Comparison of ENCODE assay signal across 3 cellular contexts in the genomic region with DNA sequence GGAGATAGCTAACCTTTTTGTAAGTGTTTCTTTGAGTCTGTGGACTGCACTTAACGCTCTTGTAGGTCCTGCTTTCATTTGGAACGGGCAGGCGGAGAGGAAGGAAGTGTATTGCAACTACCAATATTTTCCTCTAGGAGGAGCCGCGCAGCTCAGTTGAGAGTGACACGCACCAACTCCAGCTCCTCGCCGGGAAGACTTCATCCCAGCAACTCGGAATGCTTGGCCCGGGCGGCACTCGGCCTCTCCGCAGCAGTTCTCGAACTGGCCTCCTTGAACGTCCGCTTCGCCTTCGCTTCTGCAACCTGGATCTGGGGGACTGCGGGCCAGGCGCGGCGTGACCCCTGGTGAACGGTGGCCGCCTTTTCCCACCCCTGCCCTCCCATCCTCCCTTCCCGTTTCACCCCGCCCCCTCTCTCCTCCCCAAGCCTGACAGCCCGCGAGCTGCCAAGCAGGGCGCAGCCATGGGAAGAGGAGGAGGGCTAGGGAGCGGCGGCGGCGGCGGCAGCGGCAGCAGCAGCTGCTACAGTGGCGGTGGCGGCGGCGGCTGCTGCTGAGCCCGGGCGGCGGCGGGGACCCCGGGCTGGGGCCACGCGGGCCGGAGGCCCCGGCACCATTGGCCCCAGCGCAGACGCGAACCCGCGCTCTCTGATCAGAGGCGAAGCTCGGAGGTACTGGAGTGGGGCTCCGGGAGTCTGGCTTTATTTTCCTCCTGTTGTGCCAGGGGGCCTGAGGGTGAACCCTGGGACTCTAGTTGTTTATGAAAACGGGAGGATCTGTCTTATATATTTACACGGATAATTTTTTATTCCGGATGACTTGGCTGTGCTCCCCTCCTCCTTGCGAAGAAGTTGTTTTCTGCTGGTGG.
TF ChIP-seq lines count a peak whose summit lies in the region.

GHR (plus strand) TSS at position 155 of the 868 bp plus-strand sequence. CDS start 142,436 bp downstream, outside the sequence.

TF ChIP-seq in GM23338, 12 proteins besides CTCF, POLR2A, EP300 and RAD21:
- 0 out of 2 replicates have a peak, but pooled peaks have one; percentile 54 for TF ChIP-seq CREB1 (CRISPR knock-in tag; IDR thresholded peaks at IDR 0.05; ENCODE audit: low read depth)
- TF ChIP-seq STAT1 (IDR thresholded peaks at IDR 0.05; ENCODE audit: unreplicated experiment), result no peak
- TF ChIP-seq EZH2 (IDR thresholded peaks at IDR 0.05; ENCODE audit: low read depth, unreplicated experiment), result peak; percentile 6
TF ChIP-seq in GM23338: peak in this region for 2.

TF ChIP-seq in H1, 55 proteins besides CTCF, POLR2A, EP300 and RAD21 (continues in another document):
- TF ChIP-seq GABPA (IDR thresholded peaks at IDR 0.05; ENCODE audit: borderline replicate concordance, insufficient read depth, low read length) (no peak), CBX8 (IDR thresholded peaks at IDR 0.05; ENCODE audit: borderline replicate concordance, low read depth, low read length) (no peak), RFX5 (IDR thresholded peaks at IDR 0.05; ENCODE audit: borderline replicate concordance, low read depth, low read length) (no peak), SIN3A (conservative IDR thresholded peaks at IDR 0.05 in 1 of 2, IDR thresholded peaks at IDR 0.05 in 1 of 2; ENCODE audit: low read depth in 1 of 2, low read length in 2 of 2) (peak; percentile 51 to 73; a peak in 1 of 4 replicates), CREB1 (IDR thresholded peaks at IDR 0.05) (peak; percentile 39), KDM4A (IDR thresholded peaks at IDR 0.05; ENCODE audit: low read depth, low read length, severe bottlenecking) (peak; percentile 47), ASH2L (IDR thresholded peaks at IDR 0.05; ENCODE audit: low read length) (peak; percentile 50), TBP (IDR thresholded peaks at IDR 0.05; ENCODE audit: low read depth, low read length) (peak; percentile 80), BACH1 (IDR thresholded peaks at IDR 0.05; ENCODE audit: low read length) (no peak), CHD2 (IDR thresholded peaks at IDR 0.05; ENCODE audit: low read length) (no peak), SUZ12 (IDR thresholded peaks at IDR 0.05; ENCODE audit: low read length) (no peak)
- TF ChIP-seq, protein P1, sequence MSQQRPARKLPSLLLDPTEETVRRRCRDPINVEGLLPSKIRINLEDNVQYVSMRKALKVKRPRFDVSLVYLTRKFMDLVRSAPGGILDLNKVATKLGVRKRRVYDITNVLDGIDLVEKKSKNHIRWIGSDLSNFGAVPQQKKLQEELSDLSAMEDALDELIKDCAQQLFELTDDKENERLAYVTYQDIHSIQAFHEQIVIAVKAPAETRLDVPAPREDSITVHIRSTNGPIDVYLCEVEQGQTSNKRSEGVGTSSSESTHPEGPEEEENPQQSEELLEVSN (IDR thresholded peaks at IDR 0.05), result no peak
- TF ChIP-seq, protein P2, sequence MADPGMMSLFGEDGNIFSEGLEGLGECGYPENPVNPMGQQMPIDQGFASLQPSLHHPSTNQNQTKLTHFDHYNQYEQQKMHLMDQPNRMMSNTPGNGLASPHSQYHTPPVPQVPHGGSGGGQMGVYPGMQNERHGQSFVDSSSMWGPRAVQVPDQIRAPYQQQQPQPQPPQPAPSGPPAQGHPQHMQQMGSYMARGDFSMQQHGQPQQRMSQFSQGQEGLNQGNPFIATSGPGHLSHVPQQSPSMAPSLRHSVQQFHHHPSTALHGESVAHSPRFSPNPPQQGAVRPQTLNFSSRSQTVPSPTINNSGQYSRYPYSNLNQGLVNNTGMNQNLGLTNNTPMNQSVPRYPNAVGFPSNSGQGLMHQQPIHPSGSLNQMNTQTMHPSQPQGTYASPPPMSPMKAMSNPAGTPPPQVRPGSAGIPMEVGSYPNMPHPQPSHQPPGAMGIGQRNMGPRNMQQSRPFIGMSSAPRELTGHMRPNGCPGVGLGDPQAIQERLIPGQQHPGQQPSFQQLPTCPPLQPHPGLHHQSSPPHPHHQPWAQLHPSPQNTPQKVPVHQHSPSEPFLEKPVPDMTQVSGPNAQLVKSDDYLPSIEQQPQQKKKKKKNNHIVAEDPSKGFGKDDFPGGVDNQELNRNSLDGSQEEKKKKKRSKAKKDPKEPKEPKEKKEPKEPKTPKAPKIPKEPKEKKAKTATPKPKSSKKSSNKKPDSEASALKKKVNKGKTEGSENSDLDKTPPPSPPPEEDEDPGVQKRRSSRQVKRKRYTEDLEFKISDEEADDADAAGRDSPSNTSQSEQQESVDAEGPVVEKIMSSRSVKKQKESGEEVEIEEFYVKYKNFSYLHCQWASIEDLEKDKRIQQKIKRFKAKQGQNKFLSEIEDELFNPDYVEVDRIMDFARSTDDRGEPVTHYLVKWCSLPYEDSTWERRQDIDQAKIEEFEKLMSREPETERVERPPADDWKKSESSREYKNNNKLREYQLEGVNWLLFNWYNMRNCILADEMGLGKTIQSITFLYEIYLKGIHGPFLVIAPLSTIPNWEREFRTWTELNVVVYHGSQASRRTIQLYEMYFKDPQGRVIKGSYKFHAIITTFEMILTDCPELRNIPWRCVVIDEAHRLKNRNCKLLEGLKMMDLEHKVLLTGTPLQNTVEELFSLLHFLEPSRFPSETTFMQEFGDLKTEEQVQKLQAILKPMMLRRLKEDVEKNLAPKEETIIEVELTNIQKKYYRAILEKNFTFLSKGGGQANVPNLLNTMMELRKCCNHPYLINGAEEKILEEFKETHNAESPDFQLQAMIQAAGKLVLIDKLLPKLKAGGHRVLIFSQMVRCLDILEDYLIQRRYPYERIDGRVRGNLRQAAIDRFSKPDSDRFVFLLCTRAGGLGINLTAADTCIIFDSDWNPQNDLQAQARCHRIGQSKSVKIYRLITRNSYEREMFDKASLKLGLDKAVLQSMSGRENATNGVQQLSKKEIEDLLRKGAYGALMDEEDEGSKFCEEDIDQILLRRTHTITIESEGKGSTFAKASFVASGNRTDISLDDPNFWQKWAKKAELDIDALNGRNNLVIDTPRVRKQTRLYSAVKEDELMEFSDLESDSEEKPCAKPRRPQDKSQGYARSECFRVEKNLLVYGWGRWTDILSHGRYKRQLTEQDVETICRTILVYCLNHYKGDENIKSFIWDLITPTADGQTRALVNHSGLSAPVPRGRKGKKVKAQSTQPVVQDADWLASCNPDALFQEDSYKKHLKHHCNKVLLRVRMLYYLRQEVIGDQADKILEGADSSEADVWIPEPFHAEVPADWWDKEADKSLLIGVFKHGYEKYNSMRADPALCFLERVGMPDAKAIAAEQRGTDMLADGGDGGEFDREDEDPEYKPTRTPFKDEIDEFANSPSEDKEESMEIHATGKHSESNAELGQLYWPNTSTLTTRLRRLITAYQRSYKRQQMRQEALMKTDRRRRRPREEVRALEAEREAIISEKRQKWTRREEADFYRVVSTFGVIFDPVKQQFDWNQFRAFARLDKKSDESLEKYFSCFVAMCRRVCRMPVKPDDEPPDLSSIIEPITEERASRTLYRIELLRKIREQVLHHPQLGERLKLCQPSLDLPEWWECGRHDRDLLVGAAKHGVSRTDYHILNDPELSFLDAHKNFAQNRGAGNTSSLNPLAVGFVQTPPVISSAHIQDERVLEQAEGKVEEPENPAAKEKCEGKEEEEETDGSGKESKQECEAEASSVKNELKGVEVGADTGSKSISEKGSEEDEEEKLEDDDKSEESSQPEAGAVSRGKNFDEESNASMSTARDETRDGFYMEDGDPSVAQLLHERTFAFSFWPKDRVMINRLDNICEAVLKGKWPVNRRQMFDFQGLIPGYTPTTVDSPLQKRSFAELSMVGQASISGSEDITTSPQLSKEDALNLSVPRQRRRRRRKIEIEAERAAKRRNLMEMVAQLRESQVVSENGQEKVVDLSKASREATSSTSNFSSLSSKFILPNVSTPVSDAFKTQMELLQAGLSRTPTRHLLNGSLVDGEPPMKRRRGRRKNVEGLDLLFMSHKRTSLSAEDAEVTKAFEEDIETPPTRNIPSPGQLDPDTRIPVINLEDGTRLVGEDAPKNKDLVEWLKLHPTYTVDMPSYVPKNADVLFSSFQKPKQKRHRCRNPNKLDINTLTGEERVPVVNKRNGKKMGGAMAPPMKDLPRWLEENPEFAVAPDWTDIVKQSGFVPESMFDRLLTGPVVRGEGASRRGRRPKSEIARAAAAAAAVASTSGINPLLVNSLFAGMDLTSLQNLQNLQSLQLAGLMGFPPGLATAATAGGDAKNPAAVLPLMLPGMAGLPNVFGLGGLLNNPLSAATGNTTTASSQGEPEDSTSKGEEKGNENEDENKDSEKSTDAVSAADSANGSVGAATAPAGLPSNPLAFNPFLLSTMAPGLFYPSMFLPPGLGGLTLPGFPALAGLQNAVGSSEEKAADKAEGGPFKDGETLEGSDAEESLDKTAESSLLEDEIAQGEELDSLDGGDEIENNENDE (IDR thresholded peaks at IDR 0.05; ENCODE audit: insufficient replicate concordance, low read length), result no peak

TF ChIP-seq in liver, 16 proteins besides CTCF, POLR2A, EP300 and RAD21:
- TF ChIP-seq MAX (IDR thresholded peaks at IDR 0.05), result no peak
- peak in 1 of 2 donors; percentile 39 for TF ChIP-seq HNF4A (conservative IDR thresholded peaks at IDR 0.05)
- no peak for TF ChIP-seq HNF4G (IDR thresholded peaks at IDR 0.05)
- TF ChIP-seq RXRA (IDR thresholded peaks at IDR 0.05), result peak; percentile 13 to 34
- no peak for TF ChIP-seq FOXA1 (IDR thresholded peaks at IDR 0.05)
- no peak for TF ChIP-seq ATF3 (IDR thresholded peaks at IDR 0.05)
- peak; percentile 62 for TF ChIP-seq YY1 (IDR thresholded peaks at IDR 0.05)
- TF ChIP-seq FOXA2 (IDR thresholded peaks at IDR 0.05), result no peak
